ENCODE assay signal across 21 cellular contexts in the genomic region with DNA sequence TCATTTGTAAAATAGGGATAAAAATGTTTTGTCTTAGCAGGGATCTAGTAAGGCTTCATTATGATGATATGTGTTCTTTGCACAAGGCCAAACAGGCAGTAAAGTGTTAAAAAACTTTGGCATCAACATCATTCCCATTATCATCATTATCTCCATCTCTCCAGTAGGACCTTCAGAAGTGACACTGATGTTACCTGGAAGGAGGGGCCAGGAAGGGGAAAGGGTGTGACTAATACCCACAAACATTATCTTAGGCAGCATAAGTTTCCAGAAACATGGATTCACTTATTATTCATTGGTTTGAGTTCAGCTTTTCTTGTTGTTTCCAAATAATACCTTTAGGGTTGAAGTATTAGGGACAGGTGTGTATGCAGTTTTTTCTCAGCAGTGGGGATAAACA.
"Had no signal": no experiment of that assay in that cellular context is flagged by ENCODE, and none has a peak within 500 bp of the region (broad histone marks: within the 10 kb centered on the region; RNA-seq: fewer than 3 reads in every experiment).

No MANE protein-coding gene starts in this region.

- H3K9me3 ChIP-seq: colonic mucosa, gastrocnemius medialis, pancreas, suprapubic skin, thyroid gland had no signal

- H3K4me3 ChIP-seq: colonic mucosa, gastrocnemius medialis, pancreas, suprapubic skin, thyroid gland had no signal

- H3K27me3 ChIP-seq: colonic mucosa, gastrocnemius medialis, pancreas, suprapubic skin, thyroid gland had no signal

- H3K27ac Mint-ChIP-seq: immature natural killer cell; naive B cell; nephron; progenitor cell of endocrine pancreas; stimulated activated effector memory CD8-positive, alpha-beta T cell treated with anti-CD3 and anti-CD28 coated beads, Interleukin-12 subunit alpha, Interleukin-12 subunit beta, amount 100 ng/mL, for 72 hours; type B pancreatic cell had no signal

- H3K36me3 Mint-ChIP-seq: immature natural killer cell; mesothelial cell of epicardium; naive B cell; stimulated activated effector memory CD8-positive, alpha-beta T cell treated with anti-CD3 and anti-CD28 coated beads, Interleukin-12 subunit alpha, Interleukin-12 subunit beta, amount 100 ng/mL, for 72 hours; type B pancreatic cell had no signal

- FAIRE-seq: pancreas, small intestine, urothelium cell line had no signal

- H3K27ac ChIP-seq: colonic mucosa, gastrocnemius medialis, pancreas, suprapubic skin, thyroid gland had no signal

- DNase-seq: colonic mucosa; dermis blood vessel endothelial cell; gastrocnemius medialis; immature natural killer cell; kidney glomerular epithelial cell; naive B cell; occipital lobe; pancreas; right cardiac atrium; small intestine; stimulated activated CD4-positive, alpha-beta T cell treated with anti-CD3 and anti-CD28 coated beads, Interleukin-4, amount 100 ng/mL, for 1 hour; stimulated activated CD8-positive, alpha-beta memory T cell treated with anti-CD3 and anti-CD28 coated beads, Interleukin-4, amount 100 ng/mL, for 48 hours; stimulated activated naive CD8-positive, alpha-beta T cell treated with anti-CD3 and anti-CD28 coated beads, Interleukin-15, Interleukin-2, amounts not matched to agents 100 U/mL and 50 U/mL, for 24 hours; thyroid gland had no signal

- H3K4me1 ChIP-seq: colonic mucosa had no signal

- H3K36me3 ChIP-seq: colonic mucosa, gastrocnemius medialis, pancreas, suprapubic skin, thyroid gland had no signal

- H3K4me3 Mint-ChIP-seq: immature natural killer cell; mesothelial cell of epicardium; naive B cell; nephron; stimulated activated effector memory CD8-positive, alpha-beta T cell treated with anti-CD3 and anti-CD28 coated beads, Interleukin-12 subunit alpha, Interleukin-12 subunit beta, amount 100 ng/mL, for 72 hours; type B pancreatic cell had no signal

- H3K27me3 Mint-ChIP-seq: naive B cell, progenitor cell of endocrine pancreas, type B pancreatic cell had no signal

- H3K4me1 Mint-ChIP-seq: immature natural killer cell; naive B cell; stimulated activated effector memory CD8-positive, alpha-beta T cell treated with anti-CD3 and anti-CD28 coated beads, Interleukin-12 subunit alpha, Interleukin-12 subunit beta, amount 100 ng/mL, for 72 hours had no signal

- H3K9me3 Mint-ChIP-seq: mesothelial cell of epicardium, nephron, type B pancreatic cell had no signal
